35 cellular contexts compared by ENCODE assay signal in the genomic region with DNA sequence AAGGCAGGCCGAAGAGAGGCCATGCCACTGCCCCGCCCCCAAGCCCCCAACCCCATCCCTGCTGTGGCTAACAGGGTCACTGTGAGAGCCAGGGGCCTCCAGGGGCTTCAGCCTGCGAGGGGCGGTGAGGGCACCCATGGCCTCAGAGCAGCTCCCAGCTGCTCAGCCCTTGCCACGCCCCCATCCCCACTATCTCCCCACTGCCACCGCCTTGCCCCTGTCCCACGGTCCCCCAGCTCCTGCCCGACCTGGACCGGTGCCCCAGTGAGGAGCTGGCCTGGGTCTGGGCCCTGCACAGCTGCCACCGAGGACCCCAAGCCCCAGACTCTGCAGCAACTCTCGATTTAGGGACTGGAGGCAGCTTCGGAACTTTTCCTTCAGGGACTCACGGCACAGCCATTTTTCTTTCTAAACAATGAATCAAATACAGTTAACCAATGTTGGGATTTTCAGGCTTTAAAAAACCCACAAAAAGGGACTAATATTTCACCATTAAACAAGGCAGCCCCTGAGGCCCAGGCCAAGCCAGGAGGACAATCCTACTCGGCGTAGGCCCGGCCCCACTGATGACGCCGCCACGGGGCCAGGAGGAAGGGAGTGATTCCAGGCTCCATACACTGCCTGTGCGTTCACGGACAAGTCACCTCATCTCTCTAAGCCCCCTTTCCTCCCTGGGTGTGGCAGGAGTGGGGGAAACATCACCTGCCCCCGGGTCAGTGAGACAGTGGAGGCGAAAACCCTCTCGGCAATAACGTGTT.
"Had no signal": no experiment of that assay in that cellular context is flagged by ENCODE, and none has a peak within 500 bp of the region (broad histone marks: within the 10 kb centered on the region; RNA-seq: fewer than 3 reads in every experiment).

No MANE protein-coding gene starts in this region.

- H3K36me3 Mint-ChIP-seq: activated CD8-positive, alpha-beta memory T cell treated with anti-CD3 and anti-CD28 coated beads, Interleukin-2, amount 10 ng/mL, durations not matched to agents 7 days and 5 days; activated naive CD8-positive, alpha-beta T cell treated with anti-CD3 and anti-CD28 coated beads, Interleukin-2, amount 10 ng/mL, durations not matched to agents 7 days and 5 days; brain had no signal

- H3K9me3 Mint-ChIP-seq: activated B cell treated with CpG ODN at 0.5 μM for 24 hours; activated CD4-positive, alpha-beta memory T cell treated with anti-CD3 and anti-CD28 coated beads, Interleukin-2, amount 10 ng/mL, durations not matched to agents 7 days and 5 days; activated naive CD4-positive, alpha-beta T cell treated with anti-CD3 and anti-CD28 coated beads, Interleukin-2, amount 50 U/mL, for 24 hours; activated naive CD8-positive, alpha-beta T cell treated with anti-CD3 and anti-CD28 coated beads, Interleukin-2, amount 10 ng/mL, durations not matched to agents 7 days and 5 days; activated T-helper 2 cell treated with anti-CD3 and anti-CD28 coated beads, Interferon-gamma antibody, Interleukin-2, Interleukin-4, amounts not matched to agents 10 μg/mL and 5 μg/mL and 100 μg/mL, durations not matched to agents 14 hours and 24 hours and 36 hours; brain had no signal

- H3K27ac Mint-ChIP-seq: activated B cell treated with CpG ODN at 0.5 μM for 24 hours; activated CD4-positive, alpha-beta memory T cell treated with anti-CD3 and anti-CD28 coated beads, Interleukin-2, amount 10 ng/mL, durations not matched to agents 7 days and 5 days; activated CD8-positive, alpha-beta memory T cell treated with anti-CD3 and anti-CD28 coated beads, Interleukin-2, amount 10 ng/mL, durations not matched to agents 7 days and 5 days; activated naive CD4-positive, alpha-beta T cell treated with anti-CD3 and anti-CD28 coated beads, Interleukin-2, amount 50 U/mL, for 24 hours; activated naive CD8-positive, alpha-beta T cell treated with anti-CD3 and anti-CD28 coated beads, Interleukin-2, amount 10 ng/mL, durations not matched to agents 7 days and 5 days; activated T-helper 2 cell treated with anti-CD3 and anti-CD28 coated beads, Interferon-gamma antibody, Interleukin-2, Interleukin-4, amounts not matched to agents 10 μg/mL and 5 μg/mL and 100 μg/mL, durations not matched to agents 14 hours and 24 hours and 36 hours; brain had no signal

- ATAC-seq: activated CD8-positive, alpha-beta memory T cell treated with anti-CD3 and anti-CD28 coated beads, Interleukin-2, amount 10 ng/mL, durations not matched to agents 7 days and 5 days; PC-3 had no signal

- H3K4me1 Mint-ChIP-seq: activated CD4-positive, alpha-beta memory T cell treated with anti-CD3 and anti-CD28 coated beads, Interleukin-2, amount 10 ng/mL, durations not matched to agents 7 days and 5 days; activated CD8-positive, alpha-beta memory T cell treated with anti-CD3 and anti-CD28 coated beads, Interleukin-2, amount 10 ng/mL, durations not matched to agents 7 days and 5 days; activated naive CD8-positive, alpha-beta T cell treated with anti-CD3 and anti-CD28 coated beads, Interleukin-2, amount 10 ng/mL, durations not matched to agents 7 days and 5 days had no signal

- DNase-seq: activated B cell treated with CpG ODN at 0.5 μM for 24 hours; activated CD4-positive, alpha-beta memory T cell treated with anti-CD3 and anti-CD28 coated beads, Interleukin-2, amount 10 ng/mL, durations not matched to agents 7 days and 5 days; activated CD4-positive, alpha-beta T cell treated with anti-CD3 and anti-CD28 coated beads for 48 hours; activated CD4-positive, CD25-positive, alpha-beta regulatory T cell treated with anti-CD3 and anti-CD28 coated beads, Interleukin-2, amount 50 U/mL, for 72 hours; activated CD8-positive, alpha-beta memory T cell treated with anti-CD3 and anti-CD28 coated beads for 24 hours; activated CD8-positive, alpha-beta memory T cell treated with anti-CD3 and anti-CD28 coated beads, Interleukin-2, amount 10 ng/mL, durations not matched to agents 7 days and 5 days; activated CD8-positive, alpha-beta memory T cell treated with anti-CD3 and anti-CD28 coated beads, Interleukin-2, amount 50 U/mL, for 48 hours; activated gamma-delta T cell; activated naive CD4-positive, alpha-beta T cell treated with Interleukin-2 at 50 U/mL for 16 hours; activated naive CD8-positive, alpha-beta T cell treated with anti-CD3 and anti-CD28 coated beads, Interleukin-2, amount 10 ng/mL, durations not matched to agents 7 days and 5 days; activated T-cell treated with anti-CD3 and anti-CD28 coated beads, Interleukin-2, amount 50 U/mL, for 1 hour; adrenal gland; anterior cingulate cortex; cerebellar nuclear complex; NCI-H1092 treated with DMSO at 0.1 percent for 48 hours; NCI-H1417; NCI-H146; NCI-H187; NCI-H2029 treated with DMSO at 0.1 percent for 48 hours; NCI-H2107; NCI-H2171; NCI-H510A; NCI-H526; NCI-H748 treated with DMSO at 0.1 percent for 48 hours; NK-92 treated with Interleukin-12 subunit alpha and Interleukin-12 subunit beta, amount 100 ng/mL, for 24 hours; PC-3; Peyer's patch; RPMI8226; SW 1271; T-helper 1 cell; T-helper 2 cell; T-helper 9 cell had no signal

- H3K27me3 Mint-ChIP-seq: activated B cell treated with CpG ODN at 0.5 μM for 24 hours; activated CD4-positive, alpha-beta memory T cell treated with anti-CD3 and anti-CD28 coated beads, Interleukin-2, amount 10 ng/mL, durations not matched to agents 7 days and 5 days; activated CD8-positive, alpha-beta memory T cell treated with anti-CD3 and anti-CD28 coated beads, Interleukin-2, amount 10 ng/mL, durations not matched to agents 7 days and 5 days; activated naive CD4-positive, alpha-beta T cell treated with anti-CD3 and anti-CD28 coated beads, Interleukin-2, amount 50 U/mL, for 24 hours; activated naive CD8-positive, alpha-beta T cell treated with anti-CD3 and anti-CD28 coated beads, Interleukin-2, amount 10 ng/mL, durations not matched to agents 7 days and 5 days; brain had no signal

- H3K4me3 Mint-ChIP-seq: activated B cell treated with CpG ODN at 0.5 μM for 24 hours; activated CD4-positive, alpha-beta memory T cell treated with anti-CD3 and anti-CD28 coated beads, Interleukin-2, amount 10 ng/mL, durations not matched to agents 7 days and 5 days; activated CD8-positive, alpha-beta memory T cell treated with anti-CD3 and anti-CD28 coated beads, Interleukin-2, amount 10 ng/mL, durations not matched to agents 7 days and 5 days; activated naive CD4-positive, alpha-beta T cell treated with anti-CD3 and anti-CD28 coated beads, Interleukin-2, amount 50 U/mL, for 24 hours; activated naive CD8-positive, alpha-beta T cell treated with anti-CD3 and anti-CD28 coated beads, Interleukin-2, amount 10 ng/mL, durations not matched to agents 7 days and 5 days; brain had no signal
